Comparison of ENCODE assay signal across 9 cellular contexts in the genomic region with DNA sequence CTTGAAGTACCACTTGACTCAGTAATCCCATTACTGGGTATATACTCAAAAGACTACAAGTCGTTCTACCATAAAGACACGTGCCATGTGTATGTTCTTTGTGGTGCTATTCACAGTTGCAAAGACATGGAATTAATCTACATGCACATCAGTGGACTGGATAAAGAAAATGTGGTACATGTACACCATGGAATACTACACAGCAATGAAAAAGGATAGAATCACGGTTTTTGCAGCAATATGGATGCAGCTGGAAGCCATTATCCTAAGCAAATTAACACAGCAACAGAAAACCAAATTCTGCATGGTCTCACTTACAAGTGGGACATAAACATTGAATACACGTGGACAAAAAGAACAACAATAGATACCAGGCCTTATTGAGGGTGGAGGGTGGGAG.
"Had no signal": no experiment of that assay in that cellular context is flagged by ENCODE, and none has a peak within 500 bp of the region (broad histone marks: within the 10 kb centered on the region; RNA-seq: fewer than 3 reads in every experiment).

No MANE protein-coding gene starts in this region.

- H2AFZ ChIP-seq: GM23248 had no signal

- H3K9ac ChIP-seq: GM23248 had no signal

- H3K27ac ChIP-seq: GM23248 had no signal

- H3K4me3 ChIP-seq: GM23248 had no signal

- FAIRE-seq: H54, HTR-8/SVneo had no signal

- DNase-seq: GM23248, GOT3, H9, HCEC 1CT, HFFc6, IMR-90, KBM-7 had no signal
